ENCODE assay signal across 8 cellular contexts in the genomic region with DNA sequence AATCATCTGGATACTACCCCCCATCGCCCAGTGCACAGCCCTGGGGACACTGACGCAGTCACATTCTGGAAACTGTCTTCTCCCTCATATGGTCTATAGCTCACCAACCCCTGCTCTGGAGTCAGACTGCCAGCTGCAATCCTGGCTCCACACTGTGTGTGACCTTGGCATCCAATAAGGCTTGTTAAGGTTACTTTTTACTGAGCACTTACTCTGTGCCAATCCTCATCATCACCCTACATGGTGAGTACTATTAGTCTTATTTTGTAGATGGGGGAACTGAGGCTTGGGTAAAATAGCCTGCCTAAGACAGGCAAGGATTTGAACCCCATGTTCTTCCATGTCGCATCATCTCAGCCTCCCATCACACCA. TPM values are rescaled to one million over a fixed set of nuclear protein-coding genes. Genes with fewer than 3 reads are reported as not detected.
DNase-seq lines count a peak whose midpoint lies in the region; ATAC-seq and TF ChIP-seq lines count a peak whose summit lies in the region.

No MANE protein-coding gene starts in this region.

- peak overlapping the region; percentile 64 for H3K4me2 ChIP-seq in hepatocyte

- no peaks in the 10 kb centered on the region for H3K9me3 Mint-ChIP-seq in activated T-cell treated with anti-CD3 and anti-CD28 coated beads, Interleukin-2, amount 50 U/mL, for 4 hours
- H3K9me3 Mint-ChIP-seq in stimulated activated effector memory CD8-positive, alpha-beta T cell treated with anti-CD3 and anti-CD28 coated beads, Interleukin-12 subunit alpha, Interleukin-12 subunit beta, amount 100 ng/mL, for 72 hours: no peaks in the 10 kb centered on the region

- H3K4me3 ChIP-seq in hepatocyte (no peak overlapping the region), H7 (ENCODE audit: insufficient read depth, low read depth, low read length) (no peak overlapping the region)

- peaks cover 2% of the 10 kb centered on the region for H3K36me3 Mint-ChIP-seq in activated T-cell treated with anti-CD3 and anti-CD28 coated beads, Interleukin-2, amount 50 U/mL, for 4 hours (ENCODE audit: insufficient read depth)
- peaks cover 21% of the 10 kb centered on the region for H3K36me3 Mint-ChIP-seq in stimulated activated effector memory CD8-positive, alpha-beta T cell treated with anti-CD3 and anti-CD28 coated beads, Interleukin-12 subunit alpha, Interleukin-12 subunit beta, amount 100 ng/mL, for 72 hours

- H3K27ac ChIP-seq in hepatocyte: peak overlapping the region; percentile 78

- H3K9me2 ChIP-seq in hepatocyte (replicated peaks; ENCODE audit: insufficient read depth): no peaks in the 10 kb centered on the region

- H3K4me3 Mint-ChIP-seq in activated T-cell treated with anti-CD3 and anti-CD28 coated beads, Interleukin-2, amount 50 U/mL, for 4 hours: peak overlapping the region; percentile 72
- H3K4me3 Mint-ChIP-seq in stimulated activated effector memory CD8-positive, alpha-beta T cell treated with anti-CD3 and anti-CD28 coated beads, Interleukin-12 subunit alpha, Interleukin-12 subunit beta, amount 100 ng/mL, for 72 hours: peak overlapping the region; percentile 70

- H4K20me1 ChIP-seq in hepatocyte (ENCODE audit: insufficient read depth, poor library complexity, severe bottlenecking): peaks cover 70% of the 10 kb centered on the region

- H3K27me3 Mint-ChIP-seq in activated T-cell treated with anti-CD3 and anti-CD28 coated beads, Interleukin-2, amount 50 U/mL, for 4 hours (ENCODE audit: low read depth): no peaks in the 10 kb centered on the region

- no peaks in the 10 kb centered on the region for H3K27me3 ChIP-seq in hepatocyte
- H3K27me3 ChIP-seq in H7 (ENCODE audit: control insufficient read depth, insufficient read depth, low read length): no peaks in the 10 kb centered on the region

- H3K79me2 ChIP-seq in hepatocyte: peaks cover 88% of the 10 kb centered on the region

- no peak overlapping the region for H3K27ac Mint-ChIP-seq in stimulated activated effector memory CD8-positive, alpha-beta T cell treated with anti-CD3 and anti-CD28 coated beads, Interleukin-12 subunit alpha, Interleukin-12 subunit beta, amount 100 ng/mL, for 72 hours

- H3K36me3 ChIP-seq in hepatocyte (replicated peaks; ENCODE audit: insufficient read depth, low read depth) (no peaks in the 10 kb centered on the region), H7 (replicated peaks; ENCODE audit: control insufficient read depth, insufficient read depth, low read length) (no peaks in the 10 kb centered on the region)

- TF ChIP-seq CTCF in hepatocyte (IDR thresholded peaks at IDR 0.05; ENCODE audit: poor library complexity): no peak

- no peaks in the 10 kb centered on the region for H3K9me3 ChIP-seq in hepatocyte (ENCODE audit: low read depth)

- peaks cover 33% of the 10 kb centered on the region for H3K4me1 Mint-ChIP-seq in activated T-cell treated with anti-CD3 and anti-CD28 coated beads, Interleukin-2, amount 50 U/mL, for 4 hours (ENCODE audit: low read depth)
- peaks cover 57% of the 10 kb centered on the region for H3K4me1 Mint-ChIP-seq in stimulated activated effector memory CD8-positive, alpha-beta T cell treated with anti-CD3 and anti-CD28 coated beads, Interleukin-12 subunit alpha, Interleukin-12 subunit beta, amount 100 ng/mL, for 72 hours

- peak; percentile 9 for ATAC-seq in HG03060 (IDR thresholded peaks at IDR 0.05; ENCODE audit: low read depth, unreplicated experiment)
- ATAC-seq in activated T-cell treated with anti-CD3 and anti-CD28 coated beads, Interleukin-2, amount 50 U/mL, for 4 hours: peak; percentile 2 to 6
- peak; percentile 42 for ATAC-seq in stimulated activated effector memory CD8-positive, alpha-beta T cell treated with anti-CD3 and anti-CD28 coated beads, Interleukin-12 subunit alpha, Interleukin-12 subunit beta, amount 100 ng/mL, for 72 hours

- 92% methylated on average over 3 of the region's 3 CpGs for WGBS in hepatocyte (ENCODE audit: low lambda C conversion rate, missing lambda C conversion rate)

- peaks cover 95% of the 10 kb centered on the region for H3K4me1 ChIP-seq in hepatocyte (ENCODE audit: insufficient read depth)

- no peak for DNase-seq in activated T-cell treated with anti-CD3 and anti-CD28 coated beads, Interleukin-2, amount 50 U/mL, for 4 hours
- DNase-seq in hepatocyte (ENCODE audit: low spot score): no peak
- no peak for DNase-seq in stimulated activated effector memory CD8-positive, alpha-beta T cell treated with anti-CD3 and anti-CD28 coated beads, Interleukin-12 subunit alpha, Interleukin-12 subunit beta, amount 100 ng/mL, for 72 hours (ENCODE audit: low spot score in 2 of 2)
- DNase-seq in NCI-H446 treated with DMSO at 0.1 percent for 48 hours (lab: John Stamatoyannopoulos, UW): no peak
- DNase-seq in H7: no peak
- no peak for DNase-seq in GM19240 (ENCODE audit: insufficient read length, low spot score)
- DNase-seq in HPDE6-E6E7 (ENCODE audit: extremely low spot score): no peak

- H2AFZ ChIP-seq in hepatocyte: no peak overlapping the region

RNA-seq across cellular contexts. Expression of a gene that starts 34.9 kb away (rescaled TPM):
- total RNA-seq in activated T-cell treated with anti-CD3 and anti-CD28 coated beads, Interleukin-2, amount 50 U/mL, for 4 hours: 1 to 10 TPM; 7.6 to 9.4 (median 8.6) TPM
- total RNA-seq in hepatocyte: 6.7 and 13.3 TPM in 2 replicates
- polyA plus RNA-seq in hepatocyte: 12.2 and 14.4 TPM in 2 replicates
- 8.8 and 11.2 TPM in 2 replicates for total RNA-seq in H7 (2014; rRNA removed; shearing (Covaris generic))
